Comparison of ENCODE assay signal across 16 cellular contexts in the genomic region with DNA sequence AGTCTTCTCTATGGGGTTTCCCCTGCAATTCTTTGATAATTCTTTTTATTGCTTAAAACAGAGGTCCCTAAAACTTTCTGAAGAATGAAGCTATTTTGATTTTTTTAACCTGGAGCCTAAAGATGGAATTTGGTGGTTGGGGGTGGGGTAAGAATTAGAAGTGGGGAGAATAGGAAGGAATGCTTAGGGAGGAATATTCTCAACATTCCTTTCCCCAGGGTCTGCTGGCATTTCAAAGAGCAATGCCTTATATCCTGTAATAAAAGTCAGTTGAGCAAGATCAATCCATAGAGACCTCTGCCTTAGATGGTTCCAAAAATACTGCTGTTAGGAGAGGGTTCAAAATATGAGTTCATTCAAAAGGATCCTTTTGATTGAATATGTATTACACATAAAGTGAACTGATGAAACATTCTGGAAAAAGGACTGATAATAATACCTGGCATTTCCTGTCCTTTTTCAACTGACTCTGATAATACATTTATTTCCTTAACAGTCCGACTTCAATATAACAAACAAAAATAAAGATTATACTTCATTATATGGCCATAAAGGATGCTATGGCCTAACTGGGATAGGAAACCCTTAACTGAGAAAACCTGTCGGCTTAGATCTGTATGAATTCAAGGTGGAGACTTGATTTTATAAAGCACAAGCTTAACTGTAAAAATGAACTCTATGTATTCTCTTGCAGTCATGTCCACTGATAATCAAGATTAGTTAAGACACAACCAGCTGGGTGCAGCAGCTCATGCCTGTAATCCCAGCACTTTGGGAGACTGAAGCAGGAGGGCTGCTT.
"Had no signal": no experiment of that assay in that cellular context is flagged by ENCODE, and none has a peak within 500 bp of the region (broad histone marks: within the 10 kb centered on the region; RNA-seq: fewer than 3 reads in every experiment).

No MANE protein-coding gene starts in this region.

- H3K4me3 ChIP-seq: body of pancreas, left lung had no signal

- H3K36me3 ChIP-seq: left lung had no signal

- H3K27me3 ChIP-seq: body of pancreas, left lung had no signal

- H3K4me1 Mint-ChIP-seq: activated naive CD8-positive, alpha-beta T cell treated with anti-CD3 and anti-CD28 coated beads for 36 hours; activated T-helper 17 cell treated with anti-CD3 and anti-CD28 coated beads, Interleukin-2, amount 50 U/mL, for 72 hours had no signal

- H3K36me3 Mint-ChIP-seq: activated naive CD8-positive, alpha-beta T cell treated with anti-CD3 and anti-CD28 coated beads for 36 hours; naive thymus-derived CD4-positive, alpha-beta T cell had no signal

- H3K79me2 ChIP-seq: parathyroid adenoma had no signal

- DNase-seq: activated CD4-positive, alpha-beta T cell treated with anti-CD3 and anti-CD28 coated beads for 48 hours; activated CD4-positive, CD25-positive, alpha-beta regulatory T cell; activated CD8-positive, alpha-beta T cell treated with anti-CD3 and anti-CD28 coated beads for 36 hours; activated naive CD4-positive, alpha-beta T cell; activated naive CD8-positive, alpha-beta T cell treated with anti-CD3 and anti-CD28 coated beads for 36 hours; activated T-cell treated with anti-CD3 and anti-CD28 coated beads, Interleukin-2, amount 50 U/mL, for 1 hour; body of pancreas; effector memory CD8-positive, alpha-beta T cell; left lung; mammary epithelial cell; naive thymus-derived CD4-positive, alpha-beta T cell; stimulated activated CD8-positive, alpha-beta memory T cell treated with anti-CD3 and anti-CD28 coated beads, Interleukin-4, amount 100 ng/mL, for 48 hours; stimulated activated naive CD4-positive, alpha-beta T cell; T-cell had no signal

- ATAC-seq: activated CD8-positive, alpha-beta T cell treated with anti-CD3 and anti-CD28 coated beads for 36 hours; activated T-helper 17 cell treated with anti-CD3 and anti-CD28 coated beads, Interleukin-2, amount 50 U/mL, for 72 hours; body of pancreas; effector memory CD8-positive, alpha-beta T cell; left lung; naive thymus-derived CD4-positive, alpha-beta T cell; T-cell had no signal

- H3K4me1 ChIP-seq: left lung, parathyroid adenoma had no signal

- H3K9ac ChIP-seq: parathyroid adenoma had no signal

- H2AFZ ChIP-seq: parathyroid adenoma had no signal

- H3K27ac ChIP-seq: body of pancreas, left lung, parathyroid adenoma had no signal

- H3K9me3 Mint-ChIP-seq: activated CD8-positive, alpha-beta T cell treated with anti-CD3 and anti-CD28 coated beads for 36 hours; activated naive CD8-positive, alpha-beta T cell treated with anti-CD3 and anti-CD28 coated beads for 36 hours; activated T-helper 17 cell treated with anti-CD3 and anti-CD28 coated beads, Interleukin-2, amount 50 U/mL, for 72 hours; effector memory CD8-positive, alpha-beta T cell; naive thymus-derived CD4-positive, alpha-beta T cell; T-cell had no signal

- H3K9me3 ChIP-seq: body of pancreas, left lung had no signal

- H3K27ac Mint-ChIP-seq: activated CD8-positive, alpha-beta T cell treated with anti-CD3 and anti-CD28 coated beads for 36 hours; activated naive CD8-positive, alpha-beta T cell treated with anti-CD3 and anti-CD28 coated beads for 36 hours; activated T-helper 17 cell treated with anti-CD3 and anti-CD28 coated beads, Interleukin-2, amount 50 U/mL, for 72 hours; naive thymus-derived CD4-positive, alpha-beta T cell; T-cell had no signal

- H3K4me3 Mint-ChIP-seq: activated CD8-positive, alpha-beta T cell treated with anti-CD3 and anti-CD28 coated beads for 36 hours; activated naive CD8-positive, alpha-beta T cell treated with anti-CD3 and anti-CD28 coated beads for 36 hours; activated T-helper 17 cell treated with anti-CD3 and anti-CD28 coated beads, Interleukin-2, amount 50 U/mL, for 72 hours; effector memory CD8-positive, alpha-beta T cell; naive thymus-derived CD4-positive, alpha-beta T cell; T-cell had no signal

- H3K27me3 Mint-ChIP-seq: activated CD8-positive, alpha-beta T cell treated with anti-CD3 and anti-CD28 coated beads for 36 hours; activated naive CD8-positive, alpha-beta T cell treated with anti-CD3 and anti-CD28 coated beads for 36 hours; activated T-helper 17 cell treated with anti-CD3 and anti-CD28 coated beads, Interleukin-2, amount 50 U/mL, for 72 hours; effector memory CD8-positive, alpha-beta T cell; naive thymus-derived CD4-positive, alpha-beta T cell; T-cell had no signal
